ENCODE assay signal across 8 cellular contexts in genomic region chr7:114922652-114923402, GRCh38. TPM values are rescaled to one million over a fixed set of nuclear protein-coding genes. Genes with fewer than 3 reads are reported as not detected.
DNase-seq lines count a peak whose midpoint lies in the region; ATAC-seq and TF ChIP-seq lines count a peak whose summit lies in the region.

No MANE protein-coding gene starts in this region.

- peaks cover 14 to 45% (median 43%) of the 10 kb centered on the region in 4 donors for H3K4me1 ChIP-seq in esophagus muscularis mucosa
- peaks cover 13 to 22% of the 10 kb centered on the region in 2 donors for H3K4me1 ChIP-seq in naive thymus-derived CD4-positive, alpha-beta T cell (ENCODE audit: control insufficient read depth in 2 of 2, insufficient read depth in 2 of 2, low read length in 2 of 2)

- peak overlapping the region; percentile 85 to 99 (median 95) for H3K4me3 Mint-ChIP-seq in naive thymus-derived CD4-positive, alpha-beta T cell

- peaks cover 0 to 15% (median 0%) of the 10 kb centered on the region in 5 donors for H3K36me3 Mint-ChIP-seq in naive thymus-derived CD4-positive, alpha-beta T cell

- under 1% methylated on average over 23 of the region's 51 CpGs for WGBS in esophagus muscularis mucosa

- no peaks in the 10 kb centered on the region for H3K9me3 Mint-ChIP-seq in naive thymus-derived CD4-positive, alpha-beta T cell

- TF ChIP-seq POLR2A in NB4 (IDR thresholded peaks at IDR 0.05; ENCODE audit: extremely low read depth, insufficient read length) = no peak
- TF ChIP-seq POLR2A in esophagus muscularis mucosa (IDR thresholded peaks at IDR 0.05; ENCODE audit: low read depth) = no peak

- no peaks in the 10 kb centered on the region for H3K36me3 ChIP-seq in esophagus muscularis mucosa
- H3K36me3 ChIP-seq in naive thymus-derived CD4-positive, alpha-beta T cell (ENCODE audit: control insufficient read depth in 2 of 3, insufficient read depth in 3 of 3, low read length in 3 of 3) = peaks cover 0 to 4% (median 0%) of the 10 kb centered on the region in 3 experiments

- CTCF ChIA-PET in naive thymus-derived CD4-positive, alpha-beta T cell (lab: Charles Lee) = interaction anchor here (2.1 kb wide), 1 partner anchor 58 kb away, joined by 13 read pairs; no protein-coding TSS in a partner anchor

- no peaks in the 10 kb centered on the region for H3K27me3 ChIP-seq in esophagus muscularis mucosa
- H3K27me3 ChIP-seq in naive thymus-derived CD4-positive, alpha-beta T cell (ENCODE audit: control insufficient read depth in 2 of 2, insufficient read depth in 2 of 2, low read length in 2 of 2) = no peaks in the 10 kb centered on the region

- H3K4me3 ChIP-seq in HFF-Myc (replicated peaks; ENCODE audit: low read depth, low read length) (peak overlapping the region; percentile 70), NB4 (ENCODE audit: low read depth, low read length) (peak overlapping the region; percentile 42), esophagus muscularis mucosa (peak overlapping the region; percentile 75 to 91 (median 88))
- peak overlapping the region; percentile 80 for H3K4me3 ChIP-seq in naive thymus-derived CD4-positive, alpha-beta T cell (ENCODE audit: low read length)

- DNase-seq in GM13976 (ENCODE audit: low spot score) (peak; percentile 62), HFF-Myc (ENCODE audit: extremely low read depth, low read depth) (no peak), NB4 (ENCODE audit: low read depth) (peak; percentile 43), esophagus muscularis mucosa (ENCODE audit: extremely low spot score) (no peak), substantia nigra (lab: John Stamatoyannopoulos, UW) (peak in 11 of 49 donors; percentile 1 to 19 (median 7)), HT-29 (ENCODE audit: low spot score) (no peak)
- DNase-seq in activated CD8-positive, alpha-beta memory T cell treated with anti-CD3 and anti-CD28 coated beads, Interleukin-2, amount 50 U/mL, for 48 hours = peak; percentile 70
- peak; percentile 30 to 73 (median 65) for DNase-seq in naive thymus-derived CD4-positive, alpha-beta T cell

- H3K27ac ChIP-seq in esophagus muscularis mucosa (replicated peaks in 1 of 4) (peak overlapping the region; percentile 86 to 96 (median 94)), substantia nigra (ENCODE audit: low read depth, low read length, poor library complexity, severe bottlenecking) (peak overlapping the region; percentile 28)
- H3K27ac ChIP-seq in naive thymus-derived CD4-positive, alpha-beta T cell (ENCODE audit: low read depth, low read length) = peak overlapping the region; percentile 86

- ATAC-seq in naive thymus-derived CD4-positive, alpha-beta T cell = peak; percentile 81

- in situ Hi-C loops in GM13976 (cut with MboI; ENCODE audit: low sequenced_read_pairs, unreplicated experiment) = no loop called here

- H3K9me3 ChIP-seq in esophagus muscularis mucosa = no peaks in the 10 kb centered on the region
- no peaks in the 10 kb centered on the region for H3K9me3 ChIP-seq in naive thymus-derived CD4-positive, alpha-beta T cell (ENCODE audit: control insufficient read depth in 2 of 3, low read length in 3 of 3)

- no peaks in the 10 kb centered on the region for H3K27me3 Mint-ChIP-seq in naive thymus-derived CD4-positive, alpha-beta T cell

- no peak for TF ChIP-seq CTCF in GM13976 (IDR thresholded peaks at IDR 0.05; ENCODE audit: borderline replicate concordance, control extremely low read depth, extremely low read depth, insufficient read depth, missing control alignments)
- TF ChIP-seq CTCF in HFF-Myc (IDR thresholded peaks at IDR 0.05; ENCODE audit: low read depth, low read length, missing control alignments) = no peak
- TF ChIP-seq CTCF in NB4 (IDR thresholded peaks at IDR 0.05; ENCODE audit: low read depth, low read length) = no peak
- no peak for TF ChIP-seq CTCF in esophagus muscularis mucosa (IDR thresholded peaks at IDR 0.05)

- H3K27ac Mint-ChIP-seq in naive thymus-derived CD4-positive, alpha-beta T cell = peak overlapping the region; percentile 86 to 97 (median 93)

- peaks cover 21 to 49% (median 42%) of the 10 kb centered on the region in 7 donors for H3K4me1 Mint-ChIP-seq in naive thymus-derived CD4-positive, alpha-beta T cell

- intact Hi-C loops in esophagus muscularis mucosa (cut with DNase I) = loop anchor here (5.0 kb wide), 1 partner anchor 84 kb away; no protein-coding TSS in a partner anchor
- intact Hi-C loops in naive thymus-derived CD4-positive, alpha-beta T cell (cut with micrococcal nuclease) = loop anchor here (1.0 to 10.0 kb wide), 16 partner anchors 8 to 1988 kb away; partner anchors contain the start of genes TES (in 2 of the 2) and CAPZA2 (in 1 of the 2)

- no peak for TF ChIP-seq EP300 in esophagus muscularis mucosa (IDR thresholded peaks at IDR 0.05)

- POLR2A ChIA-PET in naive thymus-derived CD4-positive, alpha-beta T cell (lab: Charles Lee) = interaction anchor here (0.6 to 2.0 kb wide), 7 partner anchors 10 to 82 kb away, joined by 3 to 19 read pairs (median 4); no protein-coding TSS in a partner anchor

RNA-seq across cellular contexts. Expression of gene MDFIC, which starts 0.9 kb away (rescaled TPM):
- 10 to 100 TPM; 34.5 to 71.3 (median 36.5) TPM for total RNA-seq in esophagus muscularis mucosa
- total RNA-seq in naive thymus-derived CD4-positive, alpha-beta T cell = 10 to 100 TPM; 48.5 to 84.5 (median 57.0) TPM
- polyA plus RNA-seq in naive thymus-derived CD4-positive, alpha-beta T cell = 10 to 100 TPM; 73.8 to 90.8 TPM
- total RNA-seq in HT-29 (2014; rRNA removed; shearing (Covaris generic)) = not detected in 2 replicates

Comparison
In these comparisons a context has a peak if more than half of its experiments do, and no peak if none do; other contexts are left out.
1. DNase-seq: peak in GM13976 (single experiment), NB4 (single experiment), activated CD8-positive, alpha-beta memory T cell treated with anti-CD3 and anti-CD28 coated beads, Interleukin-2, amount 50 U/mL, for 48 hours (single experiment) and naive thymus-derived CD4-positive, alpha-beta T cell (9 of 9); none in HFF-Myc (single experiment), esophagus muscularis mucosa (single experiment) and HT-29 (single experiment).
2. H3K27ac ChIP-seq: peak in every context shown above with its lines; median percentile 94 in esophagus muscularis mucosa; 86 in naive thymus-derived CD4-positive, alpha-beta T cell; 28 in substantia nigra.
3. RNA of gene MDFIC, which starts 0.9 kb away (total RNA-seq): 48.5 to 84.5 TPM in naive thymus-derived CD4-positive, alpha-beta T cell and 34.5 to 71.3 TPM in esophagus muscularis mucosa; not detected in HT-29; every median in the first group is over 10 times any median in the second.
4. Peak in every context shown above with its lines, with median percentiles within 50 percentile points of each other: H3K4me3 ChIP-seq.